1 cellular context compared by ENCODE assay signal in genomic region chr17:81514735-81515529, GRCh38.
TF ChIP-seq lines count a peak whose summit lies in the region.

No MANE protein-coding gene starts in this region.

TF ChIP-seq in HepG2, 621 proteins besides CTCF, POLR2A, EP300 and RAD21 (continued from another document and continues in another):
- no peak for TF ChIP-seq ZNF318 (CRISPR knock-in tag; IDR thresholded peaks at IDR 0.05)
- peak; percentile 34 for TF ChIP-seq AGO2 (optimal IDR thresholded peaks at IDR 0.05; ENCODE audit: low read depth, low read length)
- TF ChIP-seq EHMT2 (IDR thresholded peaks at IDR 0.05; ENCODE audit: borderline replicate concordance, low read depth, low read length) = no peak
- peak; percentile 67; the same call in 1 of the 2 replicates for TF ChIP-seq ZBTB10 (CRISPR knock-in tag; IDR thresholded peaks at IDR 0.05; ENCODE audit: borderline replicate concordance)
- TF ChIP-seq ZNF7 (CRISPR knock-in tag; IDR thresholded peaks at IDR 0.05) = no peak
- TF ChIP-seq, protein P1, sequence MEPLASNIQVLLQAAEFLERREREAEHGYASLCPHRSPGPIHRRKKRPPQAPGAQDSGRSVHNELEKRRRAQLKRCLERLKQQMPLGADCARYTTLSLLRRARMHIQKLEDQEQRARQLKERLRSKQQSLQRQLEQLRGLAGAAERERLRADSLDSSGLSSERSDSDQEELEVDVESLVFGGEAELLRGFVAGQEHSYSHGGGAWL (CRISPR knock-in tag; IDR thresholded peaks at IDR 0.05) = 0 out of 2 replicates have a peak, but pooled peaks have one; percentile 66
- TF ChIP-seq SPEN (CRISPR knock-in tag; IDR thresholded peaks at IDR 0.05; ENCODE audit: low read depth) = peak; percentile 69; the same call in 1 of the 2 replicates
- TF ChIP-seq TCF12 (IDR thresholded peaks at IDR 0.05) = no peak
- TF ChIP-seq TCF12 (CRISPR knock-in tag; IDR thresholded peaks at IDR 0.05) = 0 out of 2 replicates have a peak, but pooled peaks have one; percentile 75
- TF ChIP-seq HIVEP1 (CRISPR knock-in tag; IDR thresholded peaks at IDR 0.05) = peak; percentile 83
- peak; percentile 47; the same call in 1 of the 2 replicates for TF ChIP-seq HOXA3 (CRISPR knock-in tag; IDR thresholded peaks at IDR 0.05)
- 0 out of 2 replicates have a peak, but pooled peaks have one; percentile 45 for TF ChIP-seq ZNF431 (CRISPR knock-in tag; IDR thresholded peaks at IDR 0.05; ENCODE audit: borderline replicate concordance, low read depth)
- TF ChIP-seq GATAD1 (CRISPR knock-in tag; IDR thresholded peaks at IDR 0.05) = 0 out of 2 replicates have a peak, but pooled peaks have one; percentile 53
- TF ChIP-seq, protein P2, sequence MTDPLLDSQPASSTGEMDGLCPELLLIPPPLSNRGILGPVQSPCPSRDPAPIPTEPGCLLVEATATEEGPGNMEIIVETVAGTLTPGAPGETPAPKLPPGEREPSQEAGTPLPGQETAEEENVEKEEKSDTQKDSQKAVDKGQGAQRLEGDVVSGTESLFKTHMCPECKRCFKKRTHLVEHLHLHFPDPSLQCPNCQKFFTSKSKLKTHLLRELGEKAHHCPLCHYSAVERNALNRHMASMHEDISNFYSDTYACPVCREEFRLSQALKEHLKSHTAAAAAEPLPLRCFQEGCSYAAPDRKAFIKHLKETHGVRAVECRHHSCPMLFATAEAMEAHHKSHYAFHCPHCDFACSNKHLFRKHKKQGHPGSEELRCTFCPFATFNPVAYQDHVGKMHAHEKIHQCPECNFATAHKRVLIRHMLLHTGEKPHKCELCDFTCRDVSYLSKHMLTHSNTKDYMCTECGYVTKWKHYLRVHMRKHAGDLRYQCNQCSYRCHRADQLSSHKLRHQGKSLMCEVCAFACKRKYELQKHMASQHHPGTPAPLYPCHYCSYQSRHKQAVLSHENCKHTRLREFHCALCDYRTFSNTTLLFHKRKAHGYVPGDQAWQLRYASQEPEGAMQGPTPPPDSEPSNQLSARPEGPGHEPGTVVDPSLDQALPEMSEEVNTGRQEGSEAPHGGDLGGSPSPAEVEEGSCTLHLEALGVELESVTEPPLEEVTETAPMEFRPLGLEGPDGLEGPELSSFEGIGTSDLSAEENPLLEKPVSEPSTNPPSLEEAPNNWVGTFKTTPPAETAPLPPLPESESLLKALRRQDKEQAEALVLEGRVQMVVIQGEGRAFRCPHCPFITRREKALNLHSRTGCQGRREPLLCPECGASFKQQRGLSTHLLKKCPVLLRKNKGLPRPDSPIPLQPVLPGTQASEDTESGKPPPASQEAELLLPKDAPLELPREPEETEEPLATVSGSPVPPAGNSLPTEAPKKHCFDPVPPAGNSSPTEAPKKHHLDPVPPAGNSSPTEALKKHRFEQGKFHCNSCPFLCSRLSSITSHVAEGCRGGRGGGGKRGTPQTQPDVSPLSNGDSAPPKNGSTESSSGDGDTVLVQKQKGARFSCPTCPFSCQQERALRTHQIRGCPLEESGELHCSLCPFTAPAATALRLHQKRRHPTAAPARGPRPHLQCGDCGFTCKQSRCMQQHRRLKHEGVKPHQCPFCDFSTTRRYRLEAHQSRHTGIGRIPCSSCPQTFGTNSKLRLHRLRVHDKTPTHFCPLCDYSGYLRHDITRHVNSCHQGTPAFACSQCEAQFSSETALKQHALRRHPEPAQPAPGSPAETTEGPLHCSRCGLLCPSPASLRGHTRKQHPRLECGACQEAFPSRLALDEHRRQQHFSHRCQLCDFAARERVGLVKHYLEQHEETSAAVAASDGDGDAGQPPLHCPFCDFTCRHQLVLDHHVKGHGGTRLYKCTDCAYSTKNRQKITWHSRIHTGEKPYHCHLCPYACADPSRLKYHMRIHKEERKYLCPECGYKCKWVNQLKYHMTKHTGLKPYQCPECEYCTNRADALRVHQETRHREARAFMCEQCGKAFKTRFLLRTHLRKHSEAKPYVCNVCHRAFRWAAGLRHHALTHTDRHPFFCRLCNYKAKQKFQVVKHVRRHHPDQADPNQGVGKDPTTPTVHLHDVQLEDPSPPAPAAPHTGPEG (CRISPR knock-in tag; IDR thresholded peaks at IDR 0.05) = peak; percentile 96
- peak; percentile 51; the same call in 1 of the 2 replicates for TF ChIP-seq MAZ (IDR thresholded peaks at IDR 0.05; ENCODE audit: borderline replicate concordance, low read depth, low read length)
- peak; percentile 60 for TF ChIP-seq MAZ (CRISPR knock-in tag; IDR thresholded peaks at IDR 0.05; ENCODE audit: low read depth)
- TF ChIP-seq, protein P3, sequence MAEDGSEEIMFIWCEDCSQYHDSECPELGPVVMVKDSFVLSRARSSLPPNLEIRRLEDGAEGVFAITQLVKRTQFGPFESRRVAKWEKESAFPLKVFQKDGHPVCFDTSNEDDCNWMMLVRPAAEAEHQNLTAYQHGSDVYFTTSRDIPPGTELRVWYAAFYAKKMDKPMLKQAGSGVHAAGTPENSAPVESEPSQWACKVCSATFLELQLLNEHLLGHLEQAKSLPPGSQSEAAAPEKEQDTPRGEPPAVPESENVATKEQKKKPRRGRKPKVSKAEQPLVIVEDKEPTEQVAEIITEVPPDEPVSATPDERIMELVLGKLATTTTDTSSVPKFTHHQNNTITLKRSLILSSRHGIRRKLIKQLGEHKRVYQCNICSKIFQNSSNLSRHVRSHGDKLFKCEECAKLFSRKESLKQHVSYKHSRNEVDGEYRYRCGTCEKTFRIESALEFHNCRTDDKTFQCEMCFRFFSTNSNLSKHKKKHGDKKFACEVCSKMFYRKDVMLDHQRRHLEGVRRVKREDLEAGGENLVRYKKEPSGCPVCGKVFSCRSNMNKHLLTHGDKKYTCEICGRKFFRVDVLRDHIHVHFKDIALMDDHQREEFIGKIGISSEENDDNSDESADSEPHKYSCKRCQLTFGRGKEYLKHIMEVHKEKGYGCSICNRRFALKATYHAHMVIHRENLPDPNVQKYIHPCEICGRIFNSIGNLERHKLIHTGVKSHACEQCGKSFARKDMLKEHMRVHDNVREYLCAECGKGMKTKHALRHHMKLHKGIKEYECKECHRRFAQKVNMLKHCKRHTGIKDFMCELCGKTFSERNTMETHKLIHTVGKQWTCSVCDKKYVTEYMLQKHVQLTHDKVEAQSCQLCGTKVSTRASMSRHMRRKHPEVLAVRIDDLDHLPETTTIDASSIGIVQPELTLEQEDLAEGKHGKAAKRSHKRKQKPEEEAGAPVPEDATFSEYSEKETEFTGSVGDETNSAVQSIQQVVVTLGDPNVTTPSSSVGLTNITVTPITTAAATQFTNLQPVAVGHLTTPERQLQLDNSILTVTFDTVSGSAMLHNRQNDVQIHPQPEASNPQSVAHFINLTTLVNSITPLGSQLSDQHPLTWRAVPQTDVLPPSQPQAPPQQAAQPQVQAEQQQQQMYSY (CRISPR knock-in tag; IDR thresholded peaks at IDR 0.05) = peak; percentile 24; the same call in 1 of the 2 replicates
- TF ChIP-seq NRL (CRISPR knock-in tag; IDR thresholded peaks at IDR 0.05; ENCODE audit: borderline replicate concordance) = peak; percentile 82
- TF ChIP-seq KDM5B (CRISPR knock-in tag; IDR thresholded peaks at IDR 0.05; ENCODE audit: borderline replicate concordance) = peak; percentile 64; the same call in 1 of the 2 replicates
- 0 out of 2 replicates have a peak, but pooled peaks have one; percentile 34 for TF ChIP-seq ZNF20 (CRISPR knock-in tag; IDR thresholded peaks at IDR 0.05)
- peak; percentile 45 for TF ChIP-seq HNRNPLL (IDR thresholded peaks at IDR 0.05; ENCODE audit: low read depth, low read length, poor library complexity, severe bottlenecking)
- no peak for TF ChIP-seq ZNF775 (CRISPR knock-in tag; IDR thresholded peaks at IDR 0.05; ENCODE audit: borderline replicate concordance)
- TF ChIP-seq, protein P4, sequence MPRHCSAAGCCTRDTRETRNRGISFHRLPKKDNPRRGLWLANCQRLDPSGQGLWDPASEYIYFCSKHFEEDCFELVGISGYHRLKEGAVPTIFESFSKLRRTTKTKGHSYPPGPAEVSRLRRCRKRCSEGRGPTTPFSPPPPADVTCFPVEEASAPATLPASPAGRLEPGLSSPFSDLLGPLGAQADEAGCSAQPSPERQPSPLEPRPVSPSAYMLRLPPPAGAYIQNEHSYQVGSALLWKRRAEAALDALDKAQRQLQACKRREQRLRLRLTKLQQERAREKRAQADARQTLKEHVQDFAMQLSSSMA (CRISPR knock-in tag; IDR thresholded peaks at IDR 0.05) = peak; percentile 31; the same call in 1 of the 2 replicates
- 0 out of 2 replicates have a peak, but pooled peaks have one; percentile 39 for TF ChIP-seq ESRRA (CRISPR knock-in tag; IDR thresholded peaks at IDR 0.05; ENCODE audit: low read depth)
- no peak for TF ChIP-seq PAWR (CRISPR knock-in tag; IDR thresholded peaks at IDR 0.05; ENCODE audit: borderline replicate concordance)
- 0 out of 2 replicates have a peak, but pooled peaks have one; percentile 15 for TF ChIP-seq YEATS2 (CRISPR knock-in tag; IDR thresholded peaks at IDR 0.05; ENCODE audit: borderline replicate concordance)
- 0 out of 2 replicates have a peak, but pooled peaks have one; percentile 13 for TF ChIP-seq ZNF788 (CRISPR knock-in tag; IDR thresholded peaks at IDR 0.05; ENCODE audit: borderline replicate concordance)
- peak; percentile 79; the same call in 1 of the 2 replicates for TF ChIP-seq NFKB2 (CRISPR knock-in tag; IDR thresholded peaks at IDR 0.05; ENCODE audit: borderline replicate concordance)
- peak; percentile 83; the same call in 1 of the 2 replicates for TF ChIP-seq KDM2A (CRISPR knock-in tag; IDR thresholded peaks at IDR 0.05; ENCODE audit: borderline replicate concordance, low read depth)
